ENCODE assay signal across 1 cellular context in genomic region chr11:60880635-60881282, GRCh38.
TF ChIP-seq lines count a peak whose summit lies in the region.

No MANE protein-coding gene starts in this region.

TF ChIP-seq in HepG2, 621 proteins besides CTCF, POLR2A, EP300 and RAD21 (continued from another document and continues in another):
- peak; percentile 96; the same call in 1 of the 2 replicates for TF ChIP-seq ZNF512B (CRISPR knock-in tag; IDR thresholded peaks at IDR 0.05; ENCODE audit: borderline replicate concordance)
- TF ChIP-seq STAT6 (CRISPR knock-in tag; IDR thresholded peaks at IDR 0.05; ENCODE audit: borderline replicate concordance), result peak; percentile 78; the same call in 1 of the 2 replicates
- TF ChIP-seq ZNF33A (CRISPR knock-in tag; IDR thresholded peaks at IDR 0.05; ENCODE audit: borderline replicate concordance), result no peak
- peak; percentile 49; the same call in 1 of the 2 replicates for TF ChIP-seq ZNF761 (CRISPR knock-in tag; conservative IDR thresholded peaks at IDR 0.05)
- peak; percentile 98 for TF ChIP-seq TBX3 (IDR thresholded peaks at IDR 0.05; ENCODE audit: borderline replicate concordance)
- no peak for TF ChIP-seq PREB (CRISPR knock-in tag; IDR thresholded peaks at IDR 0.05)
- TF ChIP-seq CCDC6 (CRISPR knock-in tag; IDR thresholded peaks at IDR 0.05), result peak; percentile 79; the same call in 1 of the 2 replicates
- peak; percentile 87; the same call in 1 of the 2 replicates for TF ChIP-seq ZNF619 (CRISPR knock-in tag; IDR thresholded peaks at IDR 0.05)
- TF ChIP-seq ZNF670 (CRISPR knock-in tag; IDR thresholded peaks at IDR 0.05; ENCODE audit: borderline replicate concordance), result peak; percentile 50; the same call in 1 of the 2 replicates
- peak; percentile 93 for TF ChIP-seq ZNF878 (CRISPR knock-in tag; IDR thresholded peaks at IDR 0.05)
- peak; percentile 100 for TF ChIP-seq FOXA3 (CRISPR knock-in tag; IDR thresholded peaks at IDR 0.05)
- TF ChIP-seq MTF2 (CRISPR knock-in tag; IDR thresholded peaks at IDR 0.05; ENCODE audit: borderline replicate concordance), result no peak
- no peak for TF ChIP-seq ZNF672 (CRISPR knock-in tag; IDR thresholded peaks at IDR 0.05)
- peak; percentile 96 for TF ChIP-seq MEF2D (CRISPR knock-in tag; IDR thresholded peaks at IDR 0.05)
- TF ChIP-seq GATAD2A (CRISPR knock-in tag; IDR thresholded peaks at IDR 0.05), result peak; percentile 100
- no peak for TF ChIP-seq NAIF1 (CRISPR knock-in tag; IDR thresholded peaks at IDR 0.05; ENCODE audit: borderline replicate concordance)
- TF ChIP-seq ZNF629 (CRISPR knock-in tag; conservative IDR thresholded peaks at IDR 0.05), result 0 out of 2 replicates have a peak, but pooled peaks have one; percentile 18
- TF ChIP-seq DR1 (CRISPR knock-in tag; IDR thresholded peaks at IDR 0.05), result no peak
- peak; percentile 91 for TF ChIP-seq ZNF18 (CRISPR knock-in tag; IDR thresholded peaks at IDR 0.05; ENCODE audit: insufficient replicate concordance)
- TF ChIP-seq ZNF343 (CRISPR knock-in tag; IDR thresholded peaks at IDR 0.05), result no peak
- TF ChIP-seq TRAFD1 (CRISPR knock-in tag; IDR thresholded peaks at IDR 0.05; ENCODE audit: borderline replicate concordance), result no peak
- 0 out of 2 replicates have a peak, but pooled peaks have one; percentile 39 for TF ChIP-seq ZNF274 (CRISPR knock-in tag; IDR thresholded peaks at IDR 0.05)
- peak; percentile 93 for TF ChIP-seq FOXA1 (IDR thresholded peaks at IDR 0.05)
- TF ChIP-seq FOXA1 (CRISPR knock-in tag; IDR thresholded peaks at IDR 0.05), result peak; percentile 99
- no peak for TF ChIP-seq CSRNP2 (CRISPR knock-in tag; conservative IDR thresholded peaks at IDR 0.05; ENCODE audit: low read depth)
- TF ChIP-seq ZGPAT (CRISPR knock-in tag; IDR thresholded peaks at IDR 0.05), result peak; percentile 98
- TF ChIP-seq CENPT (CRISPR knock-in tag; IDR thresholded peaks at IDR 0.05; ENCODE audit: low read depth), result no peak
- peak; percentile 96 for TF ChIP-seq HBP1 (CRISPR knock-in tag; IDR thresholded peaks at IDR 0.05; ENCODE audit: low read depth)
- TF ChIP-seq BATF2 (CRISPR knock-in tag; IDR thresholded peaks at IDR 0.05), result 0 out of 2 replicates have a peak, but pooled peaks have one; percentile 75
- TF ChIP-seq FOSL1 (CRISPR knock-in tag; IDR thresholded peaks at IDR 0.05; ENCODE audit: borderline replicate concordance), result 0 out of 2 replicates have a peak, but pooled peaks have one; percentile 37
- TF ChIP-seq MLX (CRISPR knock-in tag; IDR thresholded peaks at IDR 0.05), result peak; percentile 90
- TF ChIP-seq ARNT2 (CRISPR knock-in tag; IDR thresholded peaks at IDR 0.05; ENCODE audit: low read depth), result peak; percentile 71
- peak; percentile 98 for TF ChIP-seq NR2F6 (IDR thresholded peaks at IDR 0.05)
- peak; percentile 98 for TF ChIP-seq NR2F6 (CRISPR knock-in tag; IDR thresholded peaks at IDR 0.05)
- TF ChIP-seq SATB2 (CRISPR knock-in tag; IDR thresholded peaks at IDR 0.05), result no peak
- TF ChIP-seq ZNF850 (CRISPR knock-in tag; conservative IDR thresholded peaks at IDR 0.05), result no peak
- no peak for TF ChIP-seq RARG (CRISPR knock-in tag; IDR thresholded peaks at IDR 0.05; ENCODE audit: low read depth)
